ENCODE assay signal across 1 cellular context in the genomic region with DNA sequence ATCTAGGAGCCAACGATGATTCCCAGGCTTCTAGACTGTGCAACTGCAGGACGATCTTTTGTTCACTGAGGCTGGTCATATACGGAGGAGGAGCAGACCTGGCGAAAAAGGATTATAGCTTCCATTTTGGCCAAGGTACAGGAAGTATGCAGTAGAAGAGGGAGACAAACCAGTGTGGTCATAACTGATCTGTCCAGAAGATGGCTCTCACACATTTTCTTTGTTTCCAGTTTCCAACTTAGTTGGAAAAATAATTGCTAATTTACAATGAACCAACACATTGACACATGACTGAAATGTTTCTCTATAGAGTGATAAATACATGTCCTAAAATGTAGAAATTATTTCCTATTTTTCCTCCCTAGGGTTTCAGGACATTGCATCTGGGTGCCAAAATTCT.
TF ChIP-seq lines count a peak whose summit lies in the region.

No MANE protein-coding gene starts in this region.

TF ChIP-seq in GM23338, 12 proteins besides CTCF, POLR2A, EP300 and RAD21 (continued from another document):
- TF ChIP-seq, protein P1, sequence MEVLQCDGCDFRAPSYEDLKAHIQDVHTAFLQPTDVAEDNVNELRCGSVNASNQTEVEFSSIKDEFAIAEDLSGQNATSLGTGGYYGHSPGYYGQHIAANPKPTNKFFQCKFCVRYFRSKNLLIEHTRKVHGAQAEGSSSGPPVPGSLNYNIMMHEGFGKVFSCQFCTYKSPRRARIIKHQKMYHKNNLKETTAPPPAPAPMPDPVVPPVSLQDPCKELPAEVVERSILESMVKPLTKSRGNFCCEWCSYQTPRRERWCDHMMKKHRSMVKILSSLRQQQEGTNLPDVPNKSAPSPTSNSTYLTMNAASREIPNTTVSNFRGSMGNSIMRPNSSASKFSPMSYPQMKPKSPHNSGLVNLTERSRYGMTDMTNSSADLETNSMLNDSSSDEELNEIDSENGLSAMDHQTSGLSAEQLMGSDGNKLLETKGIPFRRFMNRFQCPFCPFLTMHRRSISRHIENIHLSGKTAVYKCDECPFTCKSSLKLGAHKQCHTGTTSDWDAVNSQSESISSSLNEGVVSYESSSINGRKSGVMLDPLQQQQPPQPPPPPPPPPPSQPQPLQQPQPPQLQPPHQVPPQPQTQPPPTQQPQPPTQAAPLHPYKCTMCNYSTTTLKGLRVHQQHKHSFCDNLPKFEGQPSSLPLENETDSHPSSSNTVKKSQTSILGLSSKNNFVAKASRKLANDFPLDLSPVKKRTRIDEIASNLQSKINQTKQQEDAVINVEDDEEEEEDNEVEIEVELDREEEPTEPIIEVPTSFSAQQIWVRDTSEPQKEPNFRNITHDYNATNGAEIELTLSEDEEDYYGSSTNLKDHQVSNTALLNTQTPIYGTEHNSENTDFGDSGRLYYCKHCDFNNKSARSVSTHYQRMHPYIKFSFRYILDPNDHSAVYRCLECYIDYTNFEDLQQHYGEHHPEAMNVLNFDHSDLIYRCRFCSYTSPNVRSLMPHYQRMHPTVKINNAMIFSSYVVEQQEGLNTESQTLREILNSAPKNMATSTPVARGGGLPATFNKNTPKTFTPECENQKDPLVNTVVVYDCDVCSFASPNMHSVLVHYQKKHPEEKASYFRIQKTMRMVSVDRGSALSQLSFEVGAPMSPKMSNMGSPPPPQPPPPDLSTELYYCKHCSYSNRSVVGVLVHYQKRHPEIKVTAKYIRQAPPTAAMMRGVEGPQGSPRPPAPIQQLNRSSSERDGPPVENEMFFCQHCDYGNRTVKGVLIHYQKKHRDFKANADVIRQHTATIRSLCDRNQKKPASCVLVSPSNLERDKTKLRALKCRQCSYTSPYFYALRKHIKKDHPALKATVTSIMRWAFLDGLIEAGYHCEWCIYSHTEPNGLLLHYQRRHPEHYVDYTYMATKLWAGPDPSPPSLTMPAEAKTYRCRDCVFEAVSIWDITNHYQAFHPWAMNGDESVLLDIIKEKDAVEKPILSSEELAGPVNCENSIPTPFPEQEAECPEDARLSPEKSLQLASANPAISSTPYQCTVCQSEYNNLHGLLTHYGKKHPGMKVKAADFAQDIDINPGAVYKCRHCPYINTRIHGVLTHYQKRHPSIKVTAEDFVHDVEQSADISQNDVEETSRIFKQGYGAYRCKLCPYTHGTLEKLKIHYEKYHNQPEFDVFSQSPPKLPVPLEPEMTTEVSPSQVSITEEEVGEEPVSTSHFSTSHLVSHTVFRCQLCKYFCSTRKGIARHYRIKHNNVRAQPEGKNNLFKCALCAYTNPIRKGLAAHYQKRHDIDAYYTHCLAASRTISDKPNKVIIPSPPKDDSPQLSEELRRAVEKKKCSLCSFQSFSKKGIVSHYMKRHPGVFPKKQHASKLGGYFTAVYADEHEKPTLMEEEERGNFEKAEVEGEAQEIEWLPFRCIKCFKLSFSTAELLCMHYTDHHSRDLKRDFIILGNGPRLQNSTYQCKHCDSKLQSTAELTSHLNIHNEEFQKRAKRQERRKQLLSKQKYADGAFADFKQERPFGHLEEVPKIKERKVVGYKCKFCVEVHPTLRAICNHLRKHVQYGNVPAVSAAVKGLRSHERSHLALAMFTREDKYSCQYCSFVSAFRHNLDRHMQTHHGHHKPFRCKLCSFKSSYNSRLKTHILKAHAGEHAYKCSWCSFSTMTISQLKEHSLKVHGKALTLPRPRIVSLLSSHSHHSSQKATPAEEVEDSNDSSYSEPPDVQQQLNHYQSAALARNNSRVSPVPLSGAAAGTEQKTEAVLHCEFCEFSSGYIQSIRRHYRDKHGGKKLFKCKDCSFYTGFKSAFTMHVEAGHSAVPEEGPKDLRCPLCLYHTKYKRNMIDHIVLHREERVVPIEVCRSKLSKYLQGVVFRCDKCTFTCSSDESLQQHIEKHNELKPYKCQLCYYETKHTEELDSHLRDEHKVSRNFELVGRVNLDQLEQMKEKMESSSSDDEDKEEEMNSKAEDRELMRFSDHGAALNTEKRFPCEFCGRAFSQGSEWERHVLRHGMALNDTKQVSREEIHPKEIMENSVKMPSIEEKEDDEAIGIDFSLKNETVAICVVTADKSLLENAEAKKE (CRISPR knock-in tag; IDR thresholded peaks at IDR 0.05) = no peak
- no peak for TF ChIP-seq EZH2phosphoT487 (IDR thresholded peaks at IDR 0.05; ENCODE audit: unreplicated experiment)
- TF ChIP-seq CREB1 (CRISPR knock-in tag; IDR thresholded peaks at IDR 0.05; ENCODE audit: low read depth) = no peak
- no peak for TF ChIP-seq EZH2 (IDR thresholded peaks at IDR 0.05; ENCODE audit: low read depth, unreplicated experiment)
- no peak for TF ChIP-seq JUNB (IDR thresholded peaks at IDR 0.05; ENCODE audit: unreplicated experiment)
- no peak for TF ChIP-seq ZNF331 (CRISPR knock-in tag; IDR thresholded peaks at IDR 0.05; ENCODE audit: low read depth)
- TF ChIP-seq, protein P2, sequence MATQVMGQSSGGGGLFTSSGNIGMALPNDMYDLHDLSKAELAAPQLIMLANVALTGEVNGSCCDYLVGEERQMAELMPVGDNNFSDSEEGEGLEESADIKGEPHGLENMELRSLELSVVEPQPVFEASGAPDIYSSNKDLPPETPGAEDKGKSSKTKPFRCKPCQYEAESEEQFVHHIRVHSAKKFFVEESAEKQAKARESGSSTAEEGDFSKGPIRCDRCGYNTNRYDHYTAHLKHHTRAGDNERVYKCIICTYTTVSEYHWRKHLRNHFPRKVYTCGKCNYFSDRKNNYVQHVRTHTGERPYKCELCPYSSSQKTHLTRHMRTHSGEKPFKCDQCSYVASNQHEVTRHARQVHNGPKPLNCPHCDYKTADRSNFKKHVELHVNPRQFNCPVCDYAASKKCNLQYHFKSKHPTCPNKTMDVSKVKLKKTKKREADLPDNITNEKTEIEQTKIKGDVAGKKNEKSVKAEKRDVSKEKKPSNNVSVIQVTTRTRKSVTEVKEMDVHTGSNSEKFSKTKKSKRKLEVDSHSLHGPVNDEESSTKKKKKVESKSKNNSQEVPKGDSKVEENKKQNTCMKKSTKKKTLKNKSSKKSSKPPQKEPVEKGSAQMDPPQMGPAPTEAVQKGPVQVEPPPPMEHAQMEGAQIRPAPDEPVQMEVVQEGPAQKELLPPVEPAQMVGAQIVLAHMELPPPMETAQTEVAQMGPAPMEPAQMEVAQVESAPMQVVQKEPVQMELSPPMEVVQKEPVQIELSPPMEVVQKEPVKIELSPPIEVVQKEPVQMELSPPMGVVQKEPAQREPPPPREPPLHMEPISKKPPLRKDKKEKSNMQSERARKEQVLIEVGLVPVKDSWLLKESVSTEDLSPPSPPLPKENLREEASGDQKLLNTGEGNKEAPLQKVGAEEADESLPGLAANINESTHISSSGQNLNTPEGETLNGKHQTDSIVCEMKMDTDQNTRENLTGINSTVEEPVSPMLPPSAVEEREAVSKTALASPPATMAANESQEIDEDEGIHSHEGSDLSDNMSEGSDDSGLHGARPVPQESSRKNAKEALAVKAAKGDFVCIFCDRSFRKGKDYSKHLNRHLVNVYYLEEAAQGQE (IDR thresholded peaks at IDR 0.05; ENCODE audit: unreplicated experiment) = no peak
- TF ChIP-seq NANOG (IDR thresholded peaks at IDR 0.05; ENCODE audit: borderline replicate concordance) = no peak
- no peak for TF ChIP-seq ZNF114 (CRISPR knock-in tag; IDR thresholded peaks at IDR 0.05)
TF ChIP-seq in GM23338: peak in this region for 0.
